ENCODE assay signal across 1 cellular context in genomic region chr20:35021063-35021462, GRCh38.
TF ChIP-seq lines count a peak whose summit lies in the region.

No MANE protein-coding gene starts in this region.

TF ChIP-seq in HepG2, 621 proteins besides CTCF, POLR2A, EP300 and RAD21 (continued from another document):
- TF ChIP-seq, protein P1, sequence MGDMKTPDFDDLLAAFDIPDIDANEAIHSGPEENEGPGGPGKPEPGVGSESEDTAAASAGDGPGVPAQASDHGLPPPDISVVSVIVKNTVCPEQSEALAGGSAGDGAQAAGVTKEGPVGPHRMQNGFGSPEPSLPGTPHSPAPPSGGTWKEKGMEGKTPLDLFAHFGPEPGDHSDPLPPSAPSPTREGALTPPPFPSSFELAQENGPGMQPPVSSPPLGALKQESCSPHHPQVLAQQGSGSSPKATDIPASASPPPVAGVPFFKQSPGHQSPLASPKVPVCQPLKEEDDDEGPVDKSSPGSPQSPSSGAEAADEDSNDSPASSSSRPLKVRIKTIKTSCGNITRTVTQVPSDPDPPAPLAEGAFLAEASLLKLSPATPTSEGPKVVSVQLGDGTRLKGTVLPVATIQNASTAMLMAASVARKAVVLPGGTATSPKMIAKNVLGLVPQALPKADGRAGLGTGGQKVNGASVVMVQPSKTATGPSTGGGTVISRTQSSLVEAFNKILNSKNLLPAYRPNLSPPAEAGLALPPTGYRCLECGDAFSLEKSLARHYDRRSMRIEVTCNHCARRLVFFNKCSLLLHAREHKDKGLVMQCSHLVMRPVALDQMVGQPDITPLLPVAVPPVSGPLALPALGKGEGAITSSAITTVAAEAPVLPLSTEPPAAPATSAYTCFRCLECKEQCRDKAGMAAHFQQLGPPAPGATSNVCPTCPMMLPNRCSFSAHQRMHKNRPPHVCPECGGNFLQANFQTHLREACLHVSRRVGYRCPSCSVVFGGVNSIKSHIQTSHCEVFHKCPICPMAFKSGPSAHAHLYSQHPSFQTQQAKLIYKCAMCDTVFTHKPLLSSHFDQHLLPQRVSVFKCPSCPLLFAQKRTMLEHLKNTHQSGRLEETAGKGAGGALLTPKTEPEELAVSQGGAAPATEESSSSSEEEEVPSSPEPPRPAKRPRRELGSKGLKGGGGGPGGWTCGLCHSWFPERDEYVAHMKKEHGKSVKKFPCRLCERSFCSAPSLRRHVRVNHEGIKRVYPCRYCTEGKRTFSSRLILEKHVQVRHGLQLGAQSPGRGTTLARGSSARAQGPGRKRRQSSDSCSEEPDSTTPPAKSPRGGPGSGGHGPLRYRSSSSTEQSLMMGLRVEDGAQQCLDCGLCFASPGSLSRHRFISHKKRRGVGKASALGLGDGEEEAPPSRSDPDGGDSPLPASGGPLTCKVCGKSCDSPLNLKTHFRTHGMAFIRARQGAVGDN (CRISPR knock-in tag; IDR thresholded peaks at IDR 0.05): 0 out of 2 replicates have a peak, but pooled peaks have one; percentile 12
- TF ChIP-seq, protein P2, sequence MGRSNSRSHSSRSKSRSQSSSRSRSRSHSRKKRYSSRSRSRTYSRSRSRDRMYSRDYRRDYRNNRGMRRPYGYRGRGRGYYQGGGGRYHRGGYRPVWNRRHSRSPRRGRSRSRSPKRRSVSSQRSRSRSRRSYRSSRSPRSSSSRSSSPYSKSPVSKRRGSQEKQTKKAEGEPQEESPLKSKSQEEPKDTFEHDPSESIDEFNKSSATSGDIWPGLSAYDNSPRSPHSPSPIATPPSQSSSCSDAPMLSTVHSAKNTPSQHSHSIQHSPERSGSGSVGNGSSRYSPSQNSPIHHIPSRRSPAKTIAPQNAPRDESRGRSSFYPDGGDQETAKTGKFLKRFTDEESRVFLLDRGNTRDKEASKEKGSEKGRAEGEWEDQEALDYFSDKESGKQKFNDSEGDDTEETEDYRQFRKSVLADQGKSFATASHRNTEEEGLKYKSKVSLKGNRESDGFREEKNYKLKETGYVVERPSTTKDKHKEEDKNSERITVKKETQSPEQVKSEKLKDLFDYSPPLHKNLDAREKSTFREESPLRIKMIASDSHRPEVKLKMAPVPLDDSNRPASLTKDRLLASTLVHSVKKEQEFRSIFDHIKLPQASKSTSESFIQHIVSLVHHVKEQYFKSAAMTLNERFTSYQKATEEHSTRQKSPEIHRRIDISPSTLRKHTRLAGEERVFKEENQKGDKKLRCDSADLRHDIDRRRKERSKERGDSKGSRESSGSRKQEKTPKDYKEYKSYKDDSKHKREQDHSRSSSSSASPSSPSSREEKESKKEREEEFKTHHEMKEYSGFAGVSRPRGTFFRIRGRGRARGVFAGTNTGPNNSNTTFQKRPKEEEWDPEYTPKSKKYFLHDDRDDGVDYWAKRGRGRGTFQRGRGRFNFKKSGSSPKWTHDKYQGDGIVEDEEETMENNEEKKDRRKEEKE (IDR thresholded peaks at IDR 0.05): no peak
- TF ChIP-seq ZNF350 (CRISPR knock-in tag; IDR thresholded peaks at IDR 0.05; ENCODE audit: borderline replicate concordance, low read depth) (no peak), TCF7 (IDR thresholded peaks at IDR 0.05; ENCODE audit: low read depth) (no peak), ZFAT (CRISPR knock-in tag; conservative IDR thresholded peaks at IDR 0.05) (no peak)
